15 cellular contexts compared by ENCODE assay signal in genomic region chr16:1472974-1473373, GRCh38. TPM values are rescaled to one million over a fixed set of nuclear protein-coding genes. Genes with fewer than 3 reads are reported as not detected.
DNase-seq lines count a peak whose midpoint lies in the region; ATAC-seq and TF ChIP-seq lines count a peak whose summit lies in the region.
"Had no signal": no experiment of that assay in that cellular context is flagged by ENCODE, and none has a peak within 500 bp of the region (broad histone marks: within the 10 kb centered on the region; RNA-seq: fewer than 3 reads in every experiment).

No MANE protein-coding gene starts in this region.

- peak overlapping the region; percentile 90 for H3K4me3 ChIP-seq in ACC112 (ENCODE audit: low read depth, low read length)
- H3K4me3 ChIP-seq in Caco-2 (ENCODE audit: low read depth, low read length) = no peak overlapping the region
- no peak overlapping the region for H3K4me3 ChIP-seq in osteoblast (ENCODE audit: insufficient read depth, low read length)

- TF ChIP-seq CTCF in Caco-2 (IDR thresholded peaks at IDR 0.05; ENCODE audit: insufficient read depth in 1 of 2, low read depth in 1 of 2, low read length in 1 of 2, severe bottlenecking in 1 of 2, unreplicated experiment in 1 of 2) (no peak), glutamatergic neuron (IDR thresholded peaks at IDR 0.05; ENCODE audit: partially characterized antibody, unreplicated experiment) (no peak), osteoblast (IDR thresholded peaks at IDR 0.05; ENCODE audit: extremely low read depth, low read depth, low read length) (no peak)

- H3K36me3 Mint-ChIP-seq in Caco-2 (ENCODE audit: insufficient read depth, unreplicated experiment) (peaks cover 6% of the 10 kb centered on the region), glutamatergic neuron (ENCODE audit: unreplicated experiment) (no peaks in the 10 kb centered on the region)
- peaks cover 1% of the 10 kb centered on the region for H3K36me3 Mint-ChIP-seq in activated CD4-positive, alpha-beta memory T cell treated with anti-CD3 and anti-CD28 coated beads for 36 hours

- H3K27ac Mint-ChIP-seq in Caco-2 (ENCODE audit: unreplicated experiment) = no peak overlapping the region
- H3K27ac Mint-ChIP-seq in activated CD4-positive, alpha-beta memory T cell treated with anti-CD3 and anti-CD28 coated beads for 36 hours = no peak overlapping the region
- no peak overlapping the region for H3K27ac Mint-ChIP-seq in glutamatergic neuron (ENCODE audit: unreplicated experiment)

- TSS peak; percentile 20 for BruUV-seq in Caco-2 (replicated peaks; lab: Mats Ljungman, UMichigan)

- DNase-seq in Caco-2 = no peak
- no peak for DNase-seq in activated CD4-positive, alpha-beta memory T cell treated with anti-CD3 and anti-CD28 coated beads for 36 hours
- no peak for DNase-seq in glutamatergic neuron
- DNase-seq in amniotic stem cell (lab: John Stamatoyannopoulos, UW) = no peak
- DNase-seq in osteoblast (ENCODE audit: insufficient read length, low spot score, missing footprints) = no peak
- no peak for DNase-seq in G401 (ENCODE audit: low spot score)
- DNase-seq: effector CD4-positive, alpha-beta T cell; NCI-H1092; stimulated activated CD4-positive, alpha-beta T cell treated with anti-CD3 and anti-CD28 coated beads, Interleukin-4, amount 100 ng/mL, for 4 hours had no signal

- H3K9me3 Mint-ChIP-seq in Caco-2 (ENCODE audit: unreplicated experiment) (no peaks in the 10 kb centered on the region), glutamatergic neuron (ENCODE audit: unreplicated experiment) (peaks cover 9% of the 10 kb centered on the region)
- H3K9me3 Mint-ChIP-seq in activated CD4-positive, alpha-beta memory T cell treated with anti-CD3 and anti-CD28 coated beads for 36 hours = no peaks in the 10 kb centered on the region

- H3K9me3 ChIP-seq in Caco-2 = no peaks in the 10 kb centered on the region
- H3K9me3 ChIP-seq in osteoblast (ENCODE audit: low read depth, low read length) = peaks cover 5% of the 10 kb centered on the region
- H3K9me3 ChIP-seq: right atrium auricular region had no signal

- no peak overlapping the region for H3K4me2 ChIP-seq in osteoblast (ENCODE audit: insufficient read depth, low read length)

- no peaks in the 10 kb centered on the region for H3K27me3 ChIP-seq in ACC112 (ENCODE audit: insufficient read depth, low read length)
- H3K27me3 ChIP-seq in Caco-2 (replicated peaks; ENCODE audit: control insufficient read depth, insufficient read depth, low read length) = no peaks in the 10 kb centered on the region
- H3K27me3 ChIP-seq in osteoblast (ENCODE audit: insufficient read depth, low read length) = no peaks in the 10 kb centered on the region
- H3K27me3 ChIP-seq: right atrium auricular region had no signal

- H3K4me1 ChIP-seq in ACC112 (ENCODE audit: control insufficient read depth, insufficient read depth, low read length, unreplicated experiment) (peaks cover 26% of the 10 kb centered on the region), Caco-2 (peaks cover 4% of the 10 kb centered on the region; the same call in 1 of the 2 replicates), osteoblast (ENCODE audit: insufficient read depth, low read length) (peaks cover 28% of the 10 kb centered on the region)

- peaks cover 4% of the 10 kb centered on the region for H4K20me1 ChIP-seq in osteoblast (ENCODE audit: insufficient read depth, low read length)

- H3K36me3 ChIP-seq in ACC112 (ENCODE audit: insufficient read depth, low read length) (no peaks in the 10 kb centered on the region), Caco-2 (ENCODE audit: control insufficient read depth, insufficient read depth, low read length) (no peaks in the 10 kb centered on the region; the same call in 1 of the 2 replicates), osteoblast (ENCODE audit: insufficient read depth, low read length) (no peaks in the 10 kb centered on the region)
- H3K36me3 ChIP-seq: right atrium auricular region had no signal

- CTCF ChIA-PET in Caco-2 (lab: Charles Lee) = interaction anchor here (0.6 kb wide), 1 partner anchor 12 kb away, joined by 3 read pairs; no protein-coding TSS in a partner anchor
- CTCF ChIA-PET in activated CD4-positive, alpha-beta memory T cell treated with anti-CD3 and anti-CD28 coated beads for 36 hours (lab: Charles Lee) = no interaction called here

- H3K4me1 Mint-ChIP-seq in Caco-2 (ENCODE audit: low read depth, unreplicated experiment) (no peaks in the 10 kb centered on the region), glutamatergic neuron (ENCODE audit: low read depth, unreplicated experiment) (peaks cover 8% of the 10 kb centered on the region)
- peaks cover 34% of the 10 kb centered on the region for H3K4me1 Mint-ChIP-seq in activated CD4-positive, alpha-beta memory T cell treated with anti-CD3 and anti-CD28 coated beads for 36 hours (ENCODE audit: low read depth)

- in situ Hi-C loops in G401 (cut with HindIII; ENCODE audit: low sequenced_read_pairs) = no loop called here

- H3K4me3 Mint-ChIP-seq in Caco-2 (ENCODE audit: unreplicated experiment) = peak overlapping the region; percentile 59
- peak overlapping the region; percentile 37 for H3K4me3 Mint-ChIP-seq in activated CD4-positive, alpha-beta memory T cell treated with anti-CD3 and anti-CD28 coated beads for 36 hours
- H3K4me3 Mint-ChIP-seq in glutamatergic neuron (ENCODE audit: unreplicated experiment) = peak overlapping the region; percentile 78

- peaks cover 69% of the 10 kb centered on the region for H3K79me2 ChIP-seq in ACC112 (ENCODE audit: control insufficient read depth, insufficient read depth, low read length, unreplicated experiment)
- H3K79me2 ChIP-seq in osteoblast (ENCODE audit: insufficient read depth, low read length) = peaks cover 71% of the 10 kb centered on the region

- intact Hi-C loops in Caco-2 (cut with micrococcal nuclease; ENCODE audit: unreplicated experiment) = loop anchor here (10.0 kb wide), 1 partner anchor 48 kb away; the partner anchor contains the start of gene UQCC4
- intact Hi-C loops in activated CD4-positive, alpha-beta memory T cell treated with anti-CD3 and anti-CD28 coated beads for 36 hours (cut with micrococcal nuclease) = no loop called here

- POLR2A ChIA-PET in Caco-2 (lab: Charles Lee) = no interaction called here
- POLR2A ChIA-PET in activated CD4-positive, alpha-beta memory T cell treated with anti-CD3 and anti-CD28 coated beads for 36 hours (lab: Charles Lee) = no interaction called here

- no peak for ATAC-seq in GM21529 (IDR thresholded peaks at IDR 0.05; ENCODE audit: unreplicated experiment)

- no peak overlapping the region for H2AFZ ChIP-seq in ACC112 (ENCODE audit: low read length, unreplicated experiment)
- H2AFZ ChIP-seq in osteoblast (ENCODE audit: low read length) = no peak overlapping the region

- no peak overlapping the region for H3K27ac ChIP-seq in ACC112 (ENCODE audit: low read depth, low read length)
- no peak overlapping the region for H3K27ac ChIP-seq in osteoblast (ENCODE audit: low read depth, low read length)
- H3K27ac ChIP-seq: right atrium auricular region had no signal

- no peaks in the 10 kb centered on the region for H3K27me3 Mint-ChIP-seq in Caco-2 (ENCODE audit: insufficient read depth, unreplicated experiment)
- no peaks in the 10 kb centered on the region for H3K27me3 Mint-ChIP-seq in activated CD4-positive, alpha-beta memory T cell treated with anti-CD3 and anti-CD28 coated beads for 36 hours
- peaks cover 5% of the 10 kb centered on the region for H3K27me3 Mint-ChIP-seq in glutamatergic neuron (ENCODE audit: unreplicated experiment)

RNA-seq across cellular contexts. Expression of gene CLCN7, which starts 1.9 kb away (rescaled TPM):
- 119 and 127 TPM in 2 replicates for total RNA-seq in Caco-2 (2022)
- 10 to 100 TPM; 27.1 to 33.6 TPM for total RNA-seq in activated CD4-positive, alpha-beta memory T cell treated with anti-CD3 and anti-CD28 coated beads for 36 hours
- total RNA-seq in glutamatergic neuron (ENCODE audit: unreplicated experiment) = 118 TPM
- total RNA-seq in osteoblast = 161 and 187 TPM in 2 replicates
- 195 and 203 TPM in 2 replicates for total RNA-seq in G401 (2014; rRNA removed; shearing (Covaris generic))

RNA-seq across cellular contexts. Expression of gene PTX4, which starts 15.8 kb away (rescaled TPM):
- total RNA-seq in Caco-2 (2022) = not detected in 2 replicates
- not detected for total RNA-seq in activated CD4-positive, alpha-beta memory T cell treated with anti-CD3 and anti-CD28 coated beads for 36 hours
- total RNA-seq in glutamatergic neuron (ENCODE audit: unreplicated experiment) = 2.2 TPM
- total RNA-seq in osteoblast = not detected in 2 replicates
- 0.61 TPM in 1 of 2 replicates, not detected in the other for total RNA-seq in G401 (2014; rRNA removed; shearing (Covaris generic))
- total RNA-seq: frontal cortex; HT1080; T-helper 2 cell treated with Interferon-gamma antibody and Interleukin-4, amounts not matched to agents 100 ng/mL and 5 ng/mL, for 36 hours had no signal

RNA-seq across cellular contexts. Expression of gene TELO2, which starts 20.2 kb away (rescaled TPM):
- total RNA-seq in Caco-2 (2022) (55.7 and 62.6 TPM in 2 replicates), glutamatergic neuron (ENCODE audit: unreplicated experiment) (101 TPM), osteoblast (12.4 and 18.1 TPM in 2 replicates)
- 10 to 100 TPM; 62.6 to 63.2 TPM for total RNA-seq in activated CD4-positive, alpha-beta memory T cell treated with anti-CD3 and anti-CD28 coated beads for 36 hours
- total RNA-seq in G401 (2014; rRNA removed; shearing (Covaris generic)) = 86.9 and 97.8 TPM in 2 replicates

RNA-seq across cellular contexts. Expression of gene CCDC154, which starts 28.6 kb away (rescaled TPM):
- total RNA-seq in Caco-2 (2022) = 0.88 and 1.1 TPM in 2 replicates
- 1 to 10 TPM; 1.5 to 3.0 TPM for total RNA-seq in activated CD4-positive, alpha-beta memory T cell treated with anti-CD3 and anti-CD28 coated beads for 36 hours
- 4.2 TPM for total RNA-seq in glutamatergic neuron (ENCODE audit: unreplicated experiment)
- 0.36 and 0.59 TPM in 2 replicates for total RNA-seq in osteoblast
- 0.75 TPM in 1 of 2 replicates, not detected in the other for total RNA-seq in G401 (2014; rRNA removed; shearing (Covaris generic))
- total RNA-seq: right atrium auricular region had no signal

RNA-seq across cellular contexts. Expression of gene PERCC1, which starts 42.1 kb away (rescaled TPM):
- 2.0 and 2.1 TPM in 2 replicates for total RNA-seq in Caco-2 (2022)
- total RNA-seq in activated CD4-positive, alpha-beta memory T cell treated with anti-CD3 and anti-CD28 coated beads for 36 hours = not detected
- not detected for total RNA-seq in glutamatergic neuron (ENCODE audit: unreplicated experiment)
- not detected in 2 replicates for total RNA-seq in osteoblast
- not detected in 2 replicates for total RNA-seq in G401 (2014; rRNA removed; shearing (Covaris generic))
- total RNA-seq: frontal cortex; HT1080; right atrium auricular region; T-helper 2 cell treated with Interferon-gamma antibody and Interleukin-4, amounts not matched to agents 100 ng/mL and 5 ng/mL, for 36 hours had no signal
